In genomic region chr5:1523480-1523792, GRCh38 we compare ENCODE assay signal across 8 cellular contexts. TPM values are rescaled to one million over a fixed set of nuclear protein-coding genes. Genes with fewer than 3 reads are reported as not detected.
A peak's percentile ranks its signal among the peaks of the same experiment; 100 is the strongest.
DNase-seq lines count a peak whose midpoint lies in the region; ATAC-seq and TF ChIP-seq lines count a peak whose summit lies in the region.

No MANE protein-coding gene starts in this region.

- H3K4me1 Mint-ChIP-seq in H9, result peaks cover 24 to 36% of the 10 kb centered on the region in 2 experiments
- H3K4me1 Mint-ChIP-seq in effector memory CD8-positive, alpha-beta T cell (ENCODE audit: low read depth in 2 of 2), result peaks cover 39 to 46% of the 10 kb centered on the region in 2 donors

- H4K20me1 ChIP-seq in H9 (ENCODE audit: control insufficient read depth, insufficient read depth, insufficient read length), result no peaks in the 10 kb centered on the region

- ATAC-seq in effector memory CD8-positive, alpha-beta T cell (replicated peaks), result peak; percentile 34

- no peak overlapping the region for H3K18ac ChIP-seq in H9 (ENCODE audit: insufficient read length, low read depth, low read length)

- POLR2A ChIA-PET in GM10248 (lab: Yijun Ruan, JAX), result no interaction called here

- H4K5ac ChIP-seq in H9 (ENCODE audit: insufficient read length, low read depth, low read length), result no peak overlapping the region

- peaks cover 20 to 37% (median 30%) of the 10 kb centered on the region in 3 experiments; a peak in 6 of 7 replicates for H3K36me3 Mint-ChIP-seq in H9 (ENCODE audit: insufficient read depth in 1 of 3, low read depth in 3 of 3)
- H3K36me3 Mint-ChIP-seq in effector memory CD8-positive, alpha-beta T cell (ENCODE audit: insufficient read depth), result peaks cover 44% of the 10 kb centered on the region

- H3K4ac ChIP-seq in H9 (ENCODE audit: low read depth, low read length), result no peak overlapping the region

- no CpG with 5 or more reads among the region's 48 CpGs for WGBS in H9 (ENCODE audit: extremely low coverage, insufficient read length, low lambda C conversion rate)

- H3K4me2 ChIP-seq in H9 (ENCODE audit: insufficient read depth, insufficient read length, low read length), result peak overlapping the region; percentile 48

- peaks cover 3% of the 10 kb centered on the region for H3K79me1 ChIP-seq in H9 (ENCODE audit: insufficient read depth, low read depth, low read length, poor library complexity, severe bottlenecking)

- no peak overlapping the region for H2AK5ac ChIP-seq in H9 (ENCODE audit: insufficient read length, low read length)

- H3K9ac ChIP-seq in H9 (ENCODE audit: extremely low read depth, insufficient read length, low read length), result no peak overlapping the region

- H3K9me3 Mint-ChIP-seq in H9, result no peaks in the 10 kb centered on the region
- H3K9me3 Mint-ChIP-seq in effector memory CD8-positive, alpha-beta T cell, result no peaks in the 10 kb centered on the region

- peak overlapping the region; percentile 83 to 84 for H3K4me3 ChIP-seq in neutrophil (ENCODE audit: low read depth in 1 of 2, low read length in 1 of 2)

- H3K36me3 ChIP-seq in neutrophil, result peaks cover 29% of the 10 kb centered on the region

- no peak overlapping the region for H3K56ac ChIP-seq in H9 (ENCODE audit: insufficient read length, low read depth, low read length)

- DNase-seq in NCI-H1105 treated with DMSO at 0.1 percent for 48 hours (lab: John Stamatoyannopoulos, UW) (peak; percentile 48), NCI-H1105 (lab: John Stamatoyannopoulos, UW) (no peak), H9 (no peak), NCI-H1092 treated with DMSO at 0.1 percent for 48 hours (lab: John Stamatoyannopoulos, UW) (peak; percentile 45), GM10248 (ENCODE audit: extremely low spot score) (no peak)
- DNase-seq in effector memory CD8-positive, alpha-beta T cell, result peak in 1 of 3 experiments; percentile 28
- no peak for DNase-seq in activated CD4-positive, alpha-beta T cell treated with anti-CD3 and anti-CD28 coated beads for 48 hours

- H3K23ac ChIP-seq in H9 (ENCODE audit: insufficient read length, low read depth, low read length), result no peak overlapping the region

- H4K91ac ChIP-seq in H9 (ENCODE audit: insufficient read length, low read depth, low read length), result no peak overlapping the region

- H2BK12ac ChIP-seq in H9 (ENCODE audit: insufficient read length, low read depth, low read length), result no peak overlapping the region

- H3K9me3 ChIP-seq in H9 (ENCODE audit: control insufficient read depth, low read depth, low read length) (no peaks in the 10 kb centered on the region), neutrophil (no peaks in the 10 kb centered on the region)

- peaks cover 9% of the 10 kb centered on the region for H3K23me2 ChIP-seq in H9 (ENCODE audit: insufficient read length, low read depth, low read length, poor library complexity, severe bottlenecking)

- no peak overlapping the region for H2BK5ac ChIP-seq in H9 (ENCODE audit: insufficient read length, low read length)

- CTCF ChIA-PET in GM10248 (lab: Yijun Ruan, JAX), result interaction anchor here (1.1 to 3.0 kb wide), 3 partner anchors 12 to 16 kb away, joined by 3 to 15 read pairs (median 3); no protein-coding TSS in a partner anchor

- TF ChIP-seq CTCF in H9 (conservative IDR thresholded peaks at IDR 0.05) (no peak), neutrophil (IDR thresholded peaks at IDR 0.05) (no peak), GM10248 (IDR thresholded peaks at IDR 0.05; ENCODE audit: control extremely low read depth, extremely low read depth, low read depth, missing control alignments) (no peak)

- no peak overlapping the region for H3T11ph ChIP-seq in H9 (ENCODE audit: low read length)

- no peak overlapping the region for H3K27ac Mint-ChIP-seq in H9
- peak overlapping the region; percentile 96 to 99 for H3K27ac Mint-ChIP-seq in effector memory CD8-positive, alpha-beta T cell

- no peak overlapping the region for H2BK15ac ChIP-seq in H9 (ENCODE audit: low read depth, low read length)

- H3K27me3 Mint-ChIP-seq in H9 (ENCODE audit: low read depth), result peaks cover 6% of the 10 kb centered on the region
- no peaks in the 10 kb centered on the region for H3K27me3 Mint-ChIP-seq in effector memory CD8-positive, alpha-beta T cell

- peak overlapping the region; percentile 80; the same call in 1 of the 2 replicates for H3K14ac ChIP-seq in H9 (ENCODE audit: insufficient read depth, low read length)

- no peak overlapping the region for H2BK20ac ChIP-seq in H9 (ENCODE audit: low read depth, low read length, poor library complexity, severe bottlenecking)

- H4K8ac ChIP-seq in H9 (replicated peaks; ENCODE audit: insufficient read length, low read depth, low read length), result no peak overlapping the region

- H3K27me3 ChIP-seq in H9 (ENCODE audit: insufficient read depth, low read length) (no peaks in the 10 kb centered on the region), neutrophil (no peaks in the 10 kb centered on the region)

- H2BK120ac ChIP-seq in H9 (ENCODE audit: low read depth, low read length, poor library complexity, severe bottlenecking), result no peak overlapping the region

- peaks cover 42% of the 10 kb centered on the region for H3K79me2 ChIP-seq in H9 (ENCODE audit: insufficient read depth, low read length)

- H3K27ac ChIP-seq in H9 (ENCODE audit: insufficient read length, low read depth, low read length) (no peak overlapping the region), neutrophil (peak overlapping the region; percentile 94)

- no peak overlapping the region for H2AFZ ChIP-seq in H9 (ENCODE audit: low read length)

- H3K4me3 Mint-ChIP-seq in H9, result peak overlapping the region; percentile 83 to 96
- peak overlapping the region; percentile 97 to 99 for H3K4me3 Mint-ChIP-seq in effector memory CD8-positive, alpha-beta T cell

- H3K4me1 ChIP-seq in H9 (ENCODE audit: insufficient read depth, low read length), result peaks cover 5% of the 10 kb centered on the region; the same call in 1 of the 2 replicates
- H3K4me1 ChIP-seq in neutrophil (ENCODE audit: control insufficient read depth in 1 of 2, insufficient read depth in 1 of 2, low read depth in 1 of 2, low read length in 1 of 2), result peaks cover 24 to 33% of the 10 kb centered on the region in 2 experiments

RNA-seq across cellular contexts. Expression of gene LPCAT1, which starts 0.3 kb away (rescaled TPM):
- 222 and 231 TPM in 2 replicates for total RNA-seq in H9 (2021)

Comparison
In these comparisons a context has a peak if more than half of its experiments do, and no peak if none do; other contexts are left out.
1. DNase-seq: peak in NCI-H1105 treated with DMSO at 0.1 percent for 48 hours (single experiment) and NCI-H1092 treated with DMSO at 0.1 percent for 48 hours (single experiment); none in NCI-H1105 (single experiment), H9 (single experiment), GM10248 (single experiment) and activated CD4-positive, alpha-beta T cell treated with anti-CD3 and anti-CD28 coated beads for 48 hours (single experiment).
2. H3K27ac Mint-ChIP-seq: peak in effector memory CD8-positive, alpha-beta T cell (2 of 2); none in H9 (0 of 3).